ENCODE assay signal across 1 cellular context in the genomic region with DNA sequence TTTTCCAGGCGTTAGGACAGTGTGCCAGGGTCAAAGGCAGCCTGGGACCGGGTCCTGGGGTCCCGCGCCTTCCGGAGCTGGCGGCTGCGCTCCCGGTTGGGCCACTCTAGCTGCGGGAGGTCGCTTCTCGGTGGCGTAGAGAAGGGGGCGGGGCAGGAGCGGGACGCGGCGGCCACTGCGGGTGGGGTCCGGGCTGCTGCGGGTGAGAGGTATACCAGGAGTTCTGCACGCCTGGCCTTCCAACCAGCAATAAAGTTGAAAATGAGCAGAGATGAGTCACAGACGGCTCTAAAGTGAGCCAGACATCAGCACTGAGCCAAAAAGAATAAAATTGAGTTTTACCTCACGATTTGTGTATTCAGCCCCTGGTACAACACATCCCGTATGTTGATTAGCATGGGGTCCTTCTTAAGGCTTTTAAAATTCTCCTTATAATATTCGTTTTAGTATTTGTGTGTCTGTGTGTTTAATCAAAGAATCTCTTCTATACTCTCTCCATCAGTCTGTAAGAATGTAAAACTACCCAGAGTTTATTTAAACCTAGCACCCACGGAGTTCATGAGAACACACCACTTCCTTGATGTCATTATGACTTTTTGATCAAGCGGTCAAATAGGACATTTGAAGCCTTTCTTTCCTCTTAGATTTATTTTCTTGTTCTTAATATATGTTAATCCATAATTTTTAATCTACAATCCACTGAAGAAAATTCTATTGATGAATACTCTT.
TF ChIP-seq lines count a peak whose summit lies in the region.

Gene C1GALT1C1L (minus strand): TSS at position 108 of the 729 bp plus-strand sequence. CDS start 107 bp downstream, at position 1.

TF ChIP-seq in HepG2, 621 proteins besides CTCF, POLR2A, EP300 and RAD21 (continued from another document and continues in another):
- TF ChIP-seq, protein P1, sequence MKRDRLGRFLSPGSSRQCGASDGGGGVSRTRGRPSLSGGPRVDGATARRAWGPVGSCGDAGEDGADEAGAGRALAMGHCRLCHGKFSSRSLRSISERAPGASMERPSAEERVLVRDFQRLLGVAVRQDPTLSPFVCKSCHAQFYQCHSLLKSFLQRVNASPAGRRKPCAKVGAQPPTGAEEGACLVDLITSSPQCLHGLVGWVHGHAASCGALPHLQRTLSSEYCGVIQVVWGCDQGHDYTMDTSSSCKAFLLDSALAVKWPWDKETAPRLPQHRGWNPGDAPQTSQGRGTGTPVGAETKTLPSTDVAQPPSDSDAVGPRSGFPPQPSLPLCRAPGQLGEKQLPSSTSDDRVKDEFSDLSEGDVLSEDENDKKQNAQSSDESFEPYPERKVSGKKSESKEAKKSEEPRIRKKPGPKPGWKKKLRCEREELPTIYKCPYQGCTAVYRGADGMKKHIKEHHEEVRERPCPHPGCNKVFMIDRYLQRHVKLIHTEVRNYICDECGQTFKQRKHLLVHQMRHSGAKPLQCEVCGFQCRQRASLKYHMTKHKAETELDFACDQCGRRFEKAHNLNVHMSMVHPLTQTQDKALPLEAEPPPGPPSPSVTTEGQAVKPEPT (CRISPR knock-in tag; IDR thresholded peaks at IDR 0.05; ENCODE audit: low read depth): no peak
- TF ChIP-seq ZNF570 (CRISPR knock-in tag; IDR thresholded peaks at IDR 0.05; ENCODE audit: borderline replicate concordance) (no peak), CEBPZ (IDR thresholded peaks at IDR 0.05; ENCODE audit: low read length) (no peak), KAT8 (CRISPR knock-in tag; IDR thresholded peaks at IDR 0.05) (peak; percentile 91), TSC22D2 (CRISPR knock-in tag; IDR thresholded peaks at IDR 0.05; ENCODE audit: borderline replicate concordance) (no peak), THRA (CRISPR knock-in tag; IDR thresholded peaks at IDR 0.05; ENCODE audit: borderline replicate concordance) (0 out of 2 replicates have a peak, but pooled peaks have one; percentile 26), ZNF777 (CRISPR knock-in tag; IDR thresholded peaks at IDR 0.05) (no peak), E2F2 (CRISPR knock-in tag; IDR thresholded peaks at IDR 0.05; ENCODE audit: borderline replicate concordance) (no peak), SSRP1 (CRISPR knock-in tag; IDR thresholded peaks at IDR 0.05) (no peak), ZNF124 (CRISPR knock-in tag; IDR thresholded peaks at IDR 0.05) (no peak), SOX5 (CRISPR knock-in tag; IDR thresholded peaks at IDR 0.05; ENCODE audit: borderline replicate concordance) (no peak), ZBTB37 (CRISPR knock-in tag; IDR thresholded peaks at IDR 0.05) (no peak), XRCC5 (optimal IDR thresholded peaks at IDR 0.05; ENCODE audit: low read length) (peak; percentile 75), NFKBIZ (CRISPR knock-in tag; IDR thresholded peaks at IDR 0.05) (no peak), KAT2B (IDR thresholded peaks at IDR 0.05; ENCODE audit: borderline replicate concordance, low read depth, low read length) (no peak), ZNF563 (CRISPR knock-in tag; IDR thresholded peaks at IDR 0.05) (peak; percentile 23; the same call in 1 of the 2 replicates), ZMYM4 (CRISPR knock-in tag; IDR thresholded peaks at IDR 0.05) (peak; percentile 83), SNAI1 (CRISPR knock-in tag; IDR thresholded peaks at IDR 0.05; ENCODE audit: borderline replicate concordance) (peak; percentile 45; the same call in 1 of the 2 replicates), ZNF382 (CRISPR knock-in tag; IDR thresholded peaks at IDR 0.05; ENCODE audit: borderline replicate concordance) (no peak), GATA4 (IDR thresholded peaks at IDR 0.05; ENCODE audit: borderline replicate concordance, low read depth) (no peak), SYNCRIP (IDR thresholded peaks at IDR 0.05; ENCODE audit: insufficient read depth, low read depth, low read length) (no peak), MED1 (CRISPR knock-in tag; IDR thresholded peaks at IDR 0.05) (0 out of 2 replicates have a peak, but pooled peaks have one; percentile 39), ISX (CRISPR knock-in tag; conservative IDR thresholded peaks at IDR 0.05) (no peak), ZNF749 (CRISPR knock-in tag; IDR thresholded peaks at IDR 0.05; ENCODE audit: borderline replicate concordance) (no peak), ZNF333 (CRISPR knock-in tag; IDR thresholded peaks at IDR 0.05; ENCODE audit: borderline replicate concordance) (no peak), ZNF317 (CRISPR knock-in tag; IDR thresholded peaks at IDR 0.05) (0 out of 2 replicates have a peak, but pooled peaks have one; percentile 73), ZNF782 (CRISPR knock-in tag; IDR thresholded peaks at IDR 0.05; ENCODE audit: borderline replicate concordance) (0 out of 2 replicates have a peak, but pooled peaks have one; percentile 69), NFE2 (CRISPR knock-in tag; IDR thresholded peaks at IDR 0.05) (no peak), ESRRA (CRISPR knock-in tag; IDR thresholded peaks at IDR 0.05; ENCODE audit: low read depth) (no peak), ZNF121 (CRISPR knock-in tag; IDR thresholded peaks at IDR 0.05) (no peak), BCL3 (CRISPR knock-in tag; IDR thresholded peaks at IDR 0.05) (no peak), SOX6 (IDR thresholded peaks at IDR 0.05) (no peak), SOX6 (CRISPR knock-in tag; IDR thresholded peaks at IDR 0.05) (peak; percentile 41), ZC3H4 (CRISPR knock-in tag; IDR thresholded peaks at IDR 0.05; ENCODE audit: borderline replicate concordance) (no peak), ZZZ3 (CRISPR knock-in tag; IDR thresholded peaks at IDR 0.05; ENCODE audit: borderline replicate concordance) (no peak), CCAR2 (optimal IDR thresholded peaks at IDR 0.05; ENCODE audit: low read depth, low read length) (no peak), LCORL (IDR thresholded peaks at IDR 0.05) (no peak), LCORL (CRISPR knock-in tag; IDR thresholded peaks at IDR 0.05) (peak; percentile 63; the same call in 1 of the 2 replicates), ZNF616 (CRISPR knock-in tag; IDR thresholded peaks at IDR 0.05; ENCODE audit: low read depth) (no peak), SMC3 (IDR thresholded peaks at IDR 0.05; ENCODE audit: low read length) (no peak), ZNF564 (CRISPR knock-in tag; IDR thresholded peaks at IDR 0.05) (0 out of 2 replicates have a peak, but pooled peaks have one; percentile 26), BRD4 (CRISPR knock-in tag; IDR thresholded peaks at IDR 0.05) (no peak), RBM22 (optimal IDR thresholded peaks at IDR 0.05; ENCODE audit: low read length) (no peak), RFXANK (CRISPR knock-in tag; IDR thresholded peaks at IDR 0.05) (no peak), EED (CRISPR knock-in tag; IDR thresholded peaks at IDR 0.05) (no peak)
- TF ChIP-seq, protein P2, sequence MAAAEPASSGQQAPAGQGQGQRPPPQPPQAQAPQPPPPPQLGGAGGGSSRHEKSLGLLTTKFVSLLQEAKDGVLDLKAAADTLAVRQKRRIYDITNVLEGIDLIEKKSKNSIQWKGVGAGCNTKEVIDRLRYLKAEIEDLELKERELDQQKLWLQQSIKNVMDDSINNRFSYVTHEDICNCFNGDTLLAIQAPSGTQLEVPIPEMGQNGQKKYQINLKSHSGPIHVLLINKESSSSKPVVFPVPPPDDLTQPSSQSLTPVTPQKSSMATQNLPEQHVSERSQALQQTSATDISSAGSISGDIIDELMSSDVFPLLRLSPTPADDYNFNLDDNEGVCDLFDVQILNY (CRISPR knock-in tag; conservative IDR thresholded peaks at IDR 0.05): no peak
- TF ChIP-seq, protein P3, sequence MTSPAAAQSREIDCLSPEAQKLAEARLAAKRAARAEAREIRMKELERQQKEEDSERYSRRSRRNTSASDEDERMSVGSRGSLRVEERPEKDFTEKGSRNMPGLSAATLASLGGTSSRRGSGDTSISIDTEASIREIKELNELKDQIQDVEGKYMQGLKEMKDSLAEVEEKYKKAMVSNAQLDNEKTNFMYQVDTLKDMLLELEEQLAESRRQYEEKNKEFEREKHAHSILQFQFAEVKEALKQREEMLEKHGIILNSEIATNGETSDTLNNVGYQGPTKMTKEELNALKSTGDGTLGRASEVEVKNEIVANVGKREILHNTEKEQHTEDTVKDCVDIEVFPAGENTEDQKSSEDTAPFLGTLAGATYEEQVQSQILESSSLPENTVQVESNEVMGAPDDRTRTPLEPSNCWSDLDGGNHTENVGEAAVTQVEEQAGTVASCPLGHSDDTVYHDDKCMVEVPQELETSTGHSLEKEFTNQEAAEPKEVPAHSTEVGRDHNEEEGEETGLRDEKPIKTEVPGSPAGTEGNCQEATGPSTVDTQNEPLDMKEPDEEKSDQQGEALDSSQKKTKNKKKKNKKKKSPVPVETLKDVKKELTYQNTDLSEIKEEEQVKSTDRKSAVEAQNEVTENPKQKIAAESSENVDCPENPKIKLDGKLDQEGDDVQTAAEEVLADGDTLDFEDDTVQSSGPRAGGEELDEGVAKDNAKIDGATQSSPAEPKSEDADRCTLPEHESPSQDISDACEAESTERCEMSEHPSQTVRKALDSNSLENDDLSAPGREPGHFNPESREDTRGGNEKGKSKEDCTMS (CRISPR knock-in tag; conservative IDR thresholded peaks at IDR 0.05): no peak
